Comparison of ENCODE assay signal across 1 cellular context in genomic region chr16:21525029-21525895, GRCh38.
A peak's percentile ranks its signal among the peaks of the same experiment; 100 is the strongest.
TF ChIP-seq lines count a peak whose summit lies in the region.

No MANE protein-coding gene starts in this region.

TF ChIP-seq in HepG2, 621 proteins besides CTCF, POLR2A, EP300 and RAD21 (continued from another document and continues in another):
- TF ChIP-seq ZNF784 (CRISPR knock-in tag; IDR thresholded peaks at IDR 0.05; ENCODE audit: borderline replicate concordance) (peak; percentile 50; the same call in 1 of the 2 replicates), LRRFIP1 (CRISPR knock-in tag; conservative IDR thresholded peaks at IDR 0.05) (peak; percentile 78; the same call in 1 of the 2 replicates), ATF2 (CRISPR knock-in tag; IDR thresholded peaks at IDR 0.05) (peak; percentile 95), SOX5 (CRISPR knock-in tag; IDR thresholded peaks at IDR 0.05; ENCODE audit: borderline replicate concordance) (peak; percentile 99), KMT2B (CRISPR knock-in tag; IDR thresholded peaks at IDR 0.05) (peak; percentile 85), MYPOP (CRISPR knock-in tag; IDR thresholded peaks at IDR 0.05) (peak; percentile 79; the same call in 1 of the 2 replicates), ZFP1 (CRISPR knock-in tag; IDR thresholded peaks at IDR 0.05) (peak; percentile 97), NONO (IDR thresholded peaks at IDR 0.05) (0 out of 2 replicates have a peak, but pooled peaks have one; percentile 30), NONO (CRISPR knock-in tag; conservative IDR thresholded peaks at IDR 0.05) (peak; percentile 100), FOXM1 (CRISPR knock-in tag; IDR thresholded peaks at IDR 0.05) (peak; percentile 83), ZNF142 (CRISPR knock-in tag; IDR thresholded peaks at IDR 0.05) (peak; percentile 94), ZNF614 (CRISPR knock-in tag; IDR thresholded peaks at IDR 0.05; ENCODE audit: borderline replicate concordance) (peak; percentile 96), GTF3A (CRISPR knock-in tag; conservative IDR thresholded peaks at IDR 0.05) (peak; percentile 79), E2F5 (CRISPR knock-in tag; conservative IDR thresholded peaks at IDR 0.05) (0 out of 2 replicates have a peak, but pooled peaks have one; percentile 18), ZNF451 (CRISPR knock-in tag; IDR thresholded peaks at IDR 0.05) (peak; percentile 64), BRCA1 (CRISPR knock-in tag; IDR thresholded peaks at IDR 0.05) (peak; percentile 89), ZNF678 (CRISPR knock-in tag; IDR thresholded peaks at IDR 0.05) (peak; percentile 24; the same call in 1 of the 2 replicates), ZNF746 (CRISPR knock-in tag; IDR thresholded peaks at IDR 0.05) (peak; percentile 95), HOXA7 (CRISPR knock-in tag; IDR thresholded peaks at IDR 0.05) (0 out of 2 replicates have a peak, but pooled peaks have one; percentile 72), TFAP4 (IDR thresholded peaks at IDR 0.05; ENCODE audit: borderline replicate concordance, low read depth) (peak; percentile 88), FOXC1 (CRISPR knock-in tag; IDR thresholded peaks at IDR 0.05; ENCODE audit: borderline replicate concordance) (peak; percentile 97), NFYC (CRISPR knock-in tag; IDR thresholded peaks at IDR 0.05) (peak; percentile 43), ZNF841 (CRISPR knock-in tag; IDR thresholded peaks at IDR 0.05; ENCODE audit: borderline replicate concordance) (peak; percentile 85; the same call in 1 of the 2 replicates), ZNF790 (CRISPR knock-in tag; IDR thresholded peaks at IDR 0.05; ENCODE audit: borderline replicate concordance) (peak; percentile 78; the same call in 1 of the 2 replicates), DNMT3B (CRISPR knock-in tag; conservative IDR thresholded peaks at IDR 0.05) (peak; percentile 96), ZNF281 (CRISPR knock-in tag; IDR thresholded peaks at IDR 0.05; ENCODE audit: borderline replicate concordance) (peak; percentile 100), MXD3 (CRISPR knock-in tag; IDR thresholded peaks at IDR 0.05) (peak; percentile 94), AHR (CRISPR knock-in tag; IDR thresholded peaks at IDR 0.05) (peak; percentile 98), EED (CRISPR knock-in tag; IDR thresholded peaks at IDR 0.05) (peak; percentile 87), ZNF275 (CRISPR knock-in tag; IDR thresholded peaks at IDR 0.05; ENCODE audit: borderline replicate concordance) (peak; percentile 69), ZSCAN25 (CRISPR knock-in tag; IDR thresholded peaks at IDR 0.05) (peak; percentile 97), ZNF557 (CRISPR knock-in tag; IDR thresholded peaks at IDR 0.05) (peak; percentile 60; the same call in 1 of the 2 replicates), RARA (CRISPR knock-in tag; IDR thresholded peaks at IDR 0.05) (peak; percentile 99), RXRA (CRISPR knock-in tag; IDR thresholded peaks at IDR 0.05) (peak; percentile 100), TSC22D2 (CRISPR knock-in tag; IDR thresholded peaks at IDR 0.05; ENCODE audit: borderline replicate concordance) (peak; percentile 89; the same call in 1 of the 2 replicates), SSRP1 (CRISPR knock-in tag; IDR thresholded peaks at IDR 0.05) (peak; percentile 99), TBX2 (CRISPR knock-in tag; IDR thresholded peaks at IDR 0.05; ENCODE audit: borderline replicate concordance) (peak; percentile 100), MNT (IDR thresholded peaks at IDR 0.05) (peak; percentile 97)
